In genomic region chr1:146376708-146377496, GRCh38 we compare ENCODE assay signal across 8 cellular contexts.
DNase-seq lines count a peak whose midpoint lies in the region; ATAC-seq and TF ChIP-seq lines count a peak whose summit lies in the region.
"Not testable (repeated sequence)": the region's sequence is repeated elsewhere in the genome, so short reads cannot be mapped to it uniquely, and the experiment has no call there.

No MANE protein-coding gene starts in this region.

- TF ChIP-seq POLR2A in GM18951 (IDR thresholded peaks at IDR 0.05; ENCODE audit: extremely low read depth, insufficient read depth, insufficient read length) = peak; percentile 90

- H3K4me1 Mint-ChIP-seq in WTC11 = peaks cover 22% of the 10 kb centered on the region

- H3K27ac Mint-ChIP-seq in WTC11 = peak overlapping the region; percentile 99

- DNase-seq in AG08396 (ENCODE audit: low spot score) (peak; percentile 70), NCI-H2227 (lab: John Stamatoyannopoulos, UW; ENCODE audit: unreplicated experiment) (peak; percentile 93), WTC11 (ENCODE audit: low spot score) (peak; percentile 55), cardiac fibroblast (ENCODE audit: low read depth in 2 of 2) (peak; percentile 98 to 99), islet precursor cell (peak; percentile 98)
- peak; percentile 62 to 65 for DNase-seq in stimulated activated CD4-positive, alpha-beta T cell treated with anti-CD3 and anti-CD28 coated beads, Interleukin-12 subunit alpha, Interleukin-12 subunit beta, amount 100 ng/mL, for 24 hours (ENCODE audit: low read depth in 2 of 2)

- peak overlapping the region in 1 of 2 donors; percentile 21 for H3K4me3 ChIP-seq in cardiac fibroblast (replicated peaks in 1 of 2; ENCODE audit: low read depth in 2 of 2, low read length in 2 of 2)

- peak; percentile 90 for ATAC-seq in HG03159 (IDR thresholded peaks at IDR 0.05; ENCODE audit: unreplicated experiment)
- ATAC-seq in WTC11 = peak; percentile 93

- CTCF ChIA-PET in WTC11 (lab: Charles Lee) = interaction anchor here (0.6 kb wide), 1 partner anchor 10 kb away, joined by 4 read pairs; no protein-coding TSS in a partner anchor

- in situ Hi-C loops in GM18951 (cut with MboI; ENCODE audit: low sequenced_read_pairs, unreplicated experiment) = loop anchor here (25.0 kb wide), 1 partner anchor 1840 kb away; no protein-coding TSS in a partner anchor

- not testable (repeated sequence) for H3K27me3 Mint-ChIP-seq in WTC11 (ENCODE audit: low read depth)

- not testable (repeated sequence) for TF ChIP-seq CTCF in WTC11 (IDR thresholded peaks at IDR 0.05); cardiac fibroblast (IDR thresholded peaks at IDR 0.05; ENCODE audit: low read depth, low read length)

- not testable (repeated sequence) for H3K36me3 Mint-ChIP-seq in WTC11

- not testable (repeated sequence) for H3K9me3 Mint-ChIP-seq in WTC11

- peak overlapping the region; percentile 66 for H3K4me3 Mint-ChIP-seq in WTC11

- POLR2A ChIA-PET in WTC11 (lab: Charles Lee) = interaction anchor here (0.6 to 3.4 kb wide), 2 partner anchors 11 to 924 kb away, joined by 4 to 32 read pairs; no protein-coding TSS in a partner anchor

TF ChIP-seq in WTC11, 78 proteins besides CTCF, POLR2A, EP300 and RAD21 (continues in another document):
- TF ChIP-seq ZNF425 (CRISPR knock-in tag; conservative IDR thresholded peaks at IDR 0.05) (peak; percentile 98), PRRX2 (CRISPR knock-in tag; IDR thresholded peaks at IDR 0.05) (peak; percentile 98), NFATC4 (CRISPR knock-in tag; IDR thresholded peaks at IDR 0.05) (peak; percentile 97), AFF4 (CRISPR knock-in tag; IDR thresholded peaks at IDR 0.05; ENCODE audit: borderline replicate concordance) (peak; percentile 87; the same call in 1 of the 2 replicates), ZNF232 (CRISPR knock-in tag; IDR thresholded peaks at IDR 0.05) (peak; percentile 88), SMAD4 (CRISPR knock-in tag; IDR thresholded peaks at IDR 0.05) (peak; percentile 70; the same call in 1 of the 2 replicates), FOXP4 (CRISPR knock-in tag; IDR thresholded peaks at IDR 0.05) (peak; percentile 24; the same call in 1 of the 2 replicates), JAZF1 (CRISPR knock-in tag; IDR thresholded peaks at IDR 0.05) (peak; percentile 73; the same call in 1 of the 2 replicates), USF1 (CRISPR knock-in tag; IDR thresholded peaks at IDR 0.05) (peak; percentile 57; the same call in 1 of the 2 replicates), PREB (CRISPR knock-in tag; IDR thresholded peaks at IDR 0.05; ENCODE audit: borderline replicate concordance) (peak; percentile 92; the same call in 1 of the 2 replicates), AR (CRISPR knock-in tag; IDR thresholded peaks at IDR 0.05) (peak; percentile 99), ESRRA (CRISPR knock-in tag; IDR thresholded peaks at IDR 0.05; ENCODE audit: borderline replicate concordance) (peak; percentile 79; the same call in 1 of the 2 replicates), TEAD1 (CRISPR knock-in tag; IDR thresholded peaks at IDR 0.05) (peak; percentile 82), GABPB1 (CRISPR knock-in tag; IDR thresholded peaks at IDR 0.05) (peak; percentile 51; the same call in 1 of the 2 replicates)
